ENCODE assay signal across 12 cellular contexts in genomic region chr1:20290624-20291597, GRCh38. TPM values are rescaled to one million over a fixed set of nuclear protein-coding genes. Genes with fewer than 3 reads are reported as not detected.
DNase-seq lines count a peak whose midpoint lies in the region; ATAC-seq and TF ChIP-seq lines count a peak whose summit lies in the region.
"Had no signal": no experiment of that assay in that cellular context is flagged by ENCODE, and none has a peak within 500 bp of the region (broad histone marks: within the 10 kb centered on the region; RNA-seq: fewer than 3 reads in every experiment).

Gene VWA5B1, plus strand, starts transcription at chr1:20290875. Its CDS starts 19,727 bp downstream, at chr1:20310602.

- intact Hi-C loops in naive thymus-derived CD4-positive, alpha-beta T cell (cut with micrococcal nuclease) = no loop called here
- intact Hi-C loops in activated CD4-positive, alpha-beta memory T cell treated with anti-CD3 and anti-CD28 coated beads for 36 hours (cut with micrococcal nuclease) = no loop called here

- no peak within 1 kb of the TSS for H3K4me3 ChIP-seq in NB4 (ENCODE audit: low read depth, low read length)
- H3K4me3 ChIP-seq in naive thymus-derived CD4-positive, alpha-beta T cell (ENCODE audit: low read length) = peak within 1 kb of the TSS; percentile 24
- H3K4me3 ChIP-seq: thoracic aorta had no signal

- H3K27ac Mint-ChIP-seq in naive thymus-derived CD4-positive, alpha-beta T cell = peak within 1 kb of the TSS in 1 of 9 donors; percentile 72
- no peak within 1 kb of the TSS for H3K27ac Mint-ChIP-seq in activated CD4-positive, alpha-beta memory T cell treated with anti-CD3 and anti-CD28 coated beads for 36 hours

- H3K36me3 Mint-ChIP-seq in naive thymus-derived CD4-positive, alpha-beta T cell = peaks cover 0 to 5% (median 0%) of the 10 kb centered on the region in 5 donors
- H3K36me3 Mint-ChIP-seq in activated CD4-positive, alpha-beta memory T cell treated with anti-CD3 and anti-CD28 coated beads for 36 hours = no peaks in the 10 kb centered on the region

- H3K4me3 Mint-ChIP-seq in naive thymus-derived CD4-positive, alpha-beta T cell = peak within 1 kb of the TSS; percentile 12 to 82 (median 55)
- no peak within 1 kb of the TSS for H3K4me3 Mint-ChIP-seq in activated CD4-positive, alpha-beta memory T cell treated with anti-CD3 and anti-CD28 coated beads for 36 hours
- H3K4me3 Mint-ChIP-seq: central memory CD8-positive, alpha-beta T cell had no signal

- POLR2A ChIA-PET in naive thymus-derived CD4-positive, alpha-beta T cell (lab: Charles Lee) = no interaction called here
- POLR2A ChIA-PET in activated CD4-positive, alpha-beta memory T cell treated with anti-CD3 and anti-CD28 coated beads for 36 hours (lab: Charles Lee) = no interaction called here

- no peak for TF ChIP-seq POLR2A in NB4 (IDR thresholded peaks at IDR 0.05; ENCODE audit: extremely low read depth, insufficient read length)

- peaks cover 0 to 2% (median 0%) of the 10 kb centered on the region in 11 donors for H3K9me3 Mint-ChIP-seq in naive thymus-derived CD4-positive, alpha-beta T cell
- no peaks in the 10 kb centered on the region for H3K9me3 Mint-ChIP-seq in activated CD4-positive, alpha-beta memory T cell treated with anti-CD3 and anti-CD28 coated beads for 36 hours
- H3K9me3 Mint-ChIP-seq: central memory CD8-positive, alpha-beta T cell had no signal

- peak; percentile 89 for DNase-seq in COR-L47 (lab: John Stamatoyannopoulos, UW)
- peak; percentile 51 for DNase-seq in NB4 (ENCODE audit: low read depth)
- DNase-seq in astrocyte of the hippocampus (ENCODE audit: low read depth, low spot score) = peak; percentile 64
- DNase-seq in naive thymus-derived CD4-positive, alpha-beta T cell = no peak
- no peak for DNase-seq in activated CD4-positive, alpha-beta memory T cell treated with anti-CD3 and anti-CD28 coated beads for 36 hours
- DNase-seq: activated CD4-positive, CD25-positive, alpha-beta regulatory T cell; NCI-H2029 treated with DMSO at 0.1 percent for 48 hours had no signal

- CTCF ChIA-PET in naive thymus-derived CD4-positive, alpha-beta T cell (lab: Charles Lee) = interaction anchor here (0.5 kb wide), 1 partner anchor 138 kb away, joined by 6 read pairs; no protein-coding TSS in a partner anchor
- CTCF ChIA-PET in activated CD4-positive, alpha-beta memory T cell treated with anti-CD3 and anti-CD28 coated beads for 36 hours (lab: Charles Lee) = no interaction called here

- no peak within 1 kb of the TSS for H3K27ac ChIP-seq in naive thymus-derived CD4-positive, alpha-beta T cell (ENCODE audit: low read depth, low read length)
- H3K27ac ChIP-seq: thoracic aorta had no signal

- no peaks in the 10 kb centered on the region for H3K36me3 ChIP-seq in naive thymus-derived CD4-positive, alpha-beta T cell (ENCODE audit: control insufficient read depth in 2 of 3, insufficient read depth in 3 of 3, low read length in 3 of 3)
- H3K36me3 ChIP-seq: thoracic aorta had no signal

- H3K27me3 ChIP-seq in naive thymus-derived CD4-positive, alpha-beta T cell (ENCODE audit: control insufficient read depth in 2 of 2, insufficient read depth in 2 of 2, low read length in 2 of 2) = no peaks in the 10 kb centered on the region

- no peak for TF ChIP-seq CTCF in NB4 (IDR thresholded peaks at IDR 0.05; ENCODE audit: low read depth, low read length)

- peaks cover 0 to 4% of the 10 kb centered on the region in 2 donors for H3K4me1 ChIP-seq in naive thymus-derived CD4-positive, alpha-beta T cell (ENCODE audit: control insufficient read depth in 2 of 2, insufficient read depth in 2 of 2, low read length in 2 of 2)

- H3K4me1 Mint-ChIP-seq in naive thymus-derived CD4-positive, alpha-beta T cell = peaks cover 7 to 18% (median 16%) of the 10 kb centered on the region in 7 donors
- H3K4me1 Mint-ChIP-seq in activated CD4-positive, alpha-beta memory T cell treated with anti-CD3 and anti-CD28 coated beads for 36 hours (ENCODE audit: low read depth) = peaks cover 9% of the 10 kb centered on the region

- ATAC-seq in naive thymus-derived CD4-positive, alpha-beta T cell = no peak
- ATAC-seq in GM21619 (IDR thresholded peaks at IDR 0.05; ENCODE audit: unreplicated experiment) (no peak), GM21390 (IDR thresholded peaks at IDR 0.05; ENCODE audit: unreplicated experiment) (no peak), GM19328 (IDR thresholded peaks at IDR 0.05; ENCODE audit: unreplicated experiment) (no peak)

- peaks cover 37 to 60% (median 44%) of the 10 kb centered on the region in 5 donors for H3K27me3 Mint-ChIP-seq in naive thymus-derived CD4-positive, alpha-beta T cell
- H3K27me3 Mint-ChIP-seq in activated CD4-positive, alpha-beta memory T cell treated with anti-CD3 and anti-CD28 coated beads for 36 hours = peaks cover 49% of the 10 kb centered on the region

- peaks cover 0 to under 1% (median 0%) of the 10 kb centered on the region in 3 experiments for H3K9me3 ChIP-seq in naive thymus-derived CD4-positive, alpha-beta T cell (ENCODE audit: control insufficient read depth in 2 of 3, low read length in 3 of 3)
- H3K9me3 ChIP-seq: thoracic aorta had no signal

RNA-seq across cellular contexts. Expression of gene VWA5B1, which starts in this region (rescaled TPM):
- under 1 TPM in 3 of 5 experiments, not detected in 2; 0.05 to 0.19 (median 0.08) TPM for total RNA-seq in naive thymus-derived CD4-positive, alpha-beta T cell
- polyA plus RNA-seq in naive thymus-derived CD4-positive, alpha-beta T cell = under 1 TPM; 0.08 to 0.46 TPM
- total RNA-seq in activated CD4-positive, alpha-beta memory T cell treated with anti-CD3 and anti-CD28 coated beads for 36 hours = not detected
- total RNA-seq: thoracic aorta had no signal

Comparison
In these comparisons a context has a peak if more than half of its experiments do, and no peak if none do; other contexts are left out.
1. DNase-seq: peak in COR-L47 (single experiment), NB4 (single experiment) and astrocyte of the hippocampus (single experiment); none in naive thymus-derived CD4-positive, alpha-beta T cell (0 of 9) and activated CD4-positive, alpha-beta memory T cell treated with anti-CD3 and anti-CD28 coated beads for 36 hours (single experiment).